Comparison of ENCODE assay signal across 8 cellular contexts in the genomic region with DNA sequence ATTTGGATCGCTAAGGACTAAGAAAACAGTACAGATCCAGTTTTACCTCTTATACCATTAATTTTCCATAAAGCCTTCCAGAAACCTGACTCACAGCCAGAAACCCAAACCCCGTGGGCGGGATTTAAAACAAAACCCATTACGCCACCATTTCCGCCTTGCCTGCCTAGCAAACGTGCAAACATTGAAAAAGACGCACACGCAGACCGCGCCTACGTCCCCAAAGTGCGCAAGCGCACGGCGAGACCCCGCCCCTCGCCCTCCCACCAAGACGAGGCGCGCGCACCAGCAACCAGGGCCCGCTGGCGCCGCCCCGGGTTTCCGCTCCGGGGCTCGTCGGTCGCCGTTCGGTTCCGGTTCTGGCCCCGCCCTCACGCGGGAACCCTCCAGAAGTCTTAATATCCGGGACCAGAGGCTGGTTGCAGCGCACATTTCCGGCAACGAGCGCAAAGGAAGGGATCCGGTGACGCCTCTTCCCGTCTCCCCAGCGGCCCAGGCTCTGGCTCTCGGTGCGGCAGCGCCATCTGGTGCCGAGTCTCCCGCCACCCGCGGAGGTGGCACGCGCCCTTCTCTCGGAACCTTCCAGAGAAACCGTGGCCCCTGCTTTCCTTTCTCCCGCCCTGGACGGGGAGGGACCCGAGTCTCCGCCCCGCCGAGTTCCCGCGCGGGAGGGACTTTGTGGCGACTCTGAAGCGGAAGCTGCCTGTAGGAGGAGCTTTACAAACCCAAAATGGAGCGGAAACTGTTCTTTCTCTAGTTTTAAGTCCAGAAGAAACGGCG.
DNase-seq lines count a peak whose midpoint lies in the region; ATAC-seq and TF ChIP-seq lines count a peak whose summit lies in the region.

No MANE protein-coding gene starts in this region.

- H3K27ac Mint-ChIP-seq in IgD-negative memory B cell = peak overlapping the region; percentile 98 to 100 (median 99)
- H3K27ac Mint-ChIP-seq in activated T-cell treated with anti-CD3 and anti-CD28 coated beads, Interleukin-2, amount 50 U/mL, for 24 hours = peak overlapping the region; percentile 99

- peak; percentile 80 for TF ChIP-seq POLR2A in erythroblast (IDR thresholded peaks at IDR 0.05; ENCODE audit: low read length)

- no peaks in the 10 kb centered on the region for H3K36me3 ChIP-seq in mucosa of rectum (ENCODE audit: control insufficient read depth in 2 of 2, insufficient read depth in 2 of 2, low read length in 2 of 2)

- H3K9me3 Mint-ChIP-seq in IgD-negative memory B cell = no peaks in the 10 kb centered on the region
- H3K9me3 Mint-ChIP-seq in activated T-cell treated with anti-CD3 and anti-CD28 coated beads, Interleukin-2, amount 50 U/mL, for 24 hours = no peaks in the 10 kb centered on the region

- H3K36me3 Mint-ChIP-seq in IgD-negative memory B cell = no peaks in the 10 kb centered on the region
- peaks cover 7% of the 10 kb centered on the region for H3K36me3 Mint-ChIP-seq in activated T-cell treated with anti-CD3 and anti-CD28 coated beads, Interleukin-2, amount 50 U/mL, for 24 hours (ENCODE audit: low read depth)

- peaks cover 22 to 50% (median 29%) of the 10 kb centered on the region in 3 donors for H3K4me1 Mint-ChIP-seq in IgD-negative memory B cell
- peaks cover 55% of the 10 kb centered on the region for H3K4me1 Mint-ChIP-seq in activated T-cell treated with anti-CD3 and anti-CD28 coated beads, Interleukin-2, amount 50 U/mL, for 24 hours (ENCODE audit: low read depth)

- H3K27ac ChIP-seq in mucosa of rectum (ENCODE audit: low read depth in 2 of 2, low read length in 2 of 2) = peak overlapping the region; percentile 98 to 100

- peaks cover 11 to 17% of the 10 kb centered on the region in 2 donors for H3K4me1 ChIP-seq in mucosa of rectum (ENCODE audit: control insufficient read depth in 2 of 2, insufficient read depth in 2 of 2, low read length in 2 of 2)

- H3K4me3 ChIP-seq in mucosa of rectum (ENCODE audit: low read length in 2 of 2) = peak overlapping the region; percentile 78 to 84

- ATAC-seq in GM21529 (IDR thresholded peaks at IDR 0.05; ENCODE audit: unreplicated experiment) = peak; percentile 86

- H3K27me3 Mint-ChIP-seq in IgD-negative memory B cell = no peaks in the 10 kb centered on the region
- no peaks in the 10 kb centered on the region for H3K27me3 Mint-ChIP-seq in activated T-cell treated with anti-CD3 and anti-CD28 coated beads, Interleukin-2, amount 50 U/mL, for 24 hours

- DNase-seq in DMS153 treated with DMSO at 0.1 percent for 48 hours (lab: John Stamatoyannopoulos, UW; ENCODE audit: unreplicated experiment) (peak; percentile 99), OCI-M2 (lab: John Stamatoyannopoulos, UW; ENCODE audit: unreplicated experiment) (peak; percentile 91), erythroblast (lab: John Stamatoyannopoulos, UW) (peak; percentile 97 to 99)
- DNase-seq in activated T-cell treated with anti-CD3 and anti-CD28 coated beads, Interleukin-2, amount 50 U/mL, for 24 hours = peak; percentile 99
- DNase-seq in stimulated activated CD8-positive, alpha-beta memory T cell treated with anti-CD3 and anti-CD28 coated beads, Interleukin-4, amount 100 ng/mL, for 48 hours = peak; percentile 98

- no peaks in the 10 kb centered on the region for H3K9me3 ChIP-seq in mucosa of rectum (ENCODE audit: control insufficient read depth in 2 of 2, low read length in 2 of 2)

- H3K27me3 ChIP-seq in mucosa of rectum (ENCODE audit: control insufficient read depth in 2 of 2, insufficient read depth in 2 of 2, low read length in 2 of 2) = no peaks in the 10 kb centered on the region

- H3K4me3 Mint-ChIP-seq in IgD-negative memory B cell = peak overlapping the region; percentile 92 to 97 (median 97)
- peak overlapping the region; percentile 82 for H3K4me3 Mint-ChIP-seq in activated T-cell treated with anti-CD3 and anti-CD28 coated beads, Interleukin-2, amount 50 U/mL, for 24 hours

- H3K9ac ChIP-seq in mucosa of rectum (ENCODE audit: low read depth in 1 of 2, low read length in 2 of 2) = peak overlapping the region; percentile 87 to 96

Comparison
In these comparisons a context has a peak if more than half of its experiments do, and no peak if none do; other contexts are left out.
1. Peak in every context shown above with its lines: DNase-seq, ATAC-seq, H3K4me3 ChIP-seq and H3K27ac ChIP-seq.